In genomic region chr5:142753114-142753764, GRCh38 we compare ENCODE assay signal across 13 cellular contexts. TPM values are rescaled to one million over a fixed set of nuclear protein-coding genes. Genes with fewer than 3 reads are reported as not detected.
A peak's percentile ranks its signal among the peaks of the same experiment; 100 is the strongest.
DNase-seq lines count a peak whose midpoint lies in the region; ATAC-seq and TF ChIP-seq lines count a peak whose summit lies in the region.
"Had no signal": no experiment of that assay in that cellular context is flagged by ENCODE, and none has a peak within 500 bp of the region (broad histone marks: within the 10 kb centered on the region; RNA-seq: fewer than 3 reads in every experiment).

No MANE protein-coding gene starts in this region.

- H3K79me2 ChIP-seq in Loucy (ENCODE audit: insufficient read depth, low read length) = no peaks in the 10 kb centered on the region

- H3K4me1 ChIP-seq in Loucy (ENCODE audit: insufficient read depth, low read length, poor library complexity, severe bottlenecking) = peaks cover 8% of the 10 kb centered on the region
- H3K4me1 ChIP-seq in sigmoid colon = peaks cover 0 to 28% (median 25%) of the 10 kb centered on the region in 4 donors
- H3K4me1 ChIP-seq in spleen = peaks cover 0 to 16% (median 2%) of the 10 kb centered on the region in 6 donors

- peak in 2 of 4 donors; percentile 9 to 67 for TF ChIP-seq EP300 in sigmoid colon (IDR thresholded peaks at IDR 0.05)

- H2AFZ ChIP-seq in Loucy (ENCODE audit: low read length) = peak overlapping the region; percentile 70; the same call in 1 of the 2 replicates

- H3F3A ChIP-seq in Loucy (ENCODE audit: low read depth) = no peaks in the 10 kb centered on the region

- WGBS in sigmoid colon, 2 donors = 59 to 77% methylated on average over 4 of the region's 4 CpGs
- 72 to 86% (median 77%) methylated on average over 4 of the region's 4 CpGs for WGBS in spleen, 5 donors

- H4K20me1 ChIP-seq in Loucy (ENCODE audit: insufficient read depth, low read length, poor library complexity, severe bottlenecking) = no peaks in the 10 kb centered on the region

- no peak overlapping the region for H3K4me2 ChIP-seq in Loucy (ENCODE audit: low read depth, low read length, poor library complexity, severe bottlenecking)

- H3K27ac ChIP-seq in caudate nucleus (ENCODE audit: low read depth, low read length) = peak overlapping the region; percentile 84
- H3K27ac ChIP-seq in layer of hippocampus (ENCODE audit: low read depth, low read length) = peak overlapping the region; percentile 40
- peak overlapping the region; percentile 58 to 79 (median 71) for H3K27ac ChIP-seq in sigmoid colon
- peak overlapping the region in 3 of 8 donors; percentile 37 to 43 (median 43) for H3K27ac ChIP-seq in spleen

- TF ChIP-seq POLR2A in sigmoid colon (IDR thresholded peaks at IDR 0.05) = no peak
- no peak for TF ChIP-seq POLR2A in spleen (IDR thresholded peaks at IDR 0.05)

- no peak overlapping the region for H3K9ac ChIP-seq in Loucy (ENCODE audit: low read depth, low read length, poor library complexity, severe bottlenecking)

- ATAC-seq in HG03469 (IDR thresholded peaks at IDR 0.05; ENCODE audit: unreplicated experiment) = no peak
- ATAC-seq: activated CD4-positive, CD25-positive, alpha-beta regulatory T cell treated with anti-CD3 and anti-CD28 coated beads, Interleukin-2, amount 50 U/mL, for 24 hours had no signal

- H3K36me3 ChIP-seq in Loucy (ENCODE audit: insufficient read depth, low read length) = no peaks in the 10 kb centered on the region
- no peaks in the 10 kb centered on the region for H3K36me3 ChIP-seq in sigmoid colon
- H3K36me3 ChIP-seq in spleen = no peaks in the 10 kb centered on the region

- H3K4me3 ChIP-seq in Loucy (ENCODE audit: low read length, poor library complexity, severe bottlenecking) (no peak overlapping the region), sigmoid colon (no peak overlapping the region), spleen (no peak overlapping the region)

- intact Hi-C loops in sigmoid colon (cut with DNase I) = no loop called here
- intact Hi-C loops in spleen (cut with DNase I; ENCODE audit: low total_unique reads) = loop anchor here (10.0 kb wide), 1 partner anchor 112 kb away; no protein-coding TSS in a partner anchor

- DNase-seq in caudate nucleus (lab: John Stamatoyannopoulos, UW) = peak in 17 of 61 donors; percentile 3 to 88 (median 31)
- DNase-seq in sigmoid colon = peak; percentile 90
- DNase-seq in activated CD4-positive, alpha-beta T cell treated with anti-CD3 and anti-CD28 coated beads, Interleukin-2, amount 50 U/mL, for 4 hours = no peak
- DNase-seq in spleen = no peak
- no peak for DNase-seq in hepatic stellate cell (ENCODE audit: low spot score)
- DNase-seq: CD8-positive, alpha-beta memory T cell; glutamatergic neuron; NCI-H1105 treated with DMSO at 0.1 percent for 48 hours; nephron progenitor cell had no signal

- no peak for TF ChIP-seq CTCF in Loucy (conservative IDR thresholded peaks at IDR 0.05; ENCODE audit: low read length)
- TF ChIP-seq CTCF in sigmoid colon (IDR thresholded peaks at IDR 0.05) = no peak
- TF ChIP-seq CTCF in spleen (IDR thresholded peaks at IDR 0.05 in 8 of 11, conservative IDR thresholded peaks at IDR 0.05 in 3 of 11) = no peak

- H3K9me2 ChIP-seq in Loucy (replicated peaks; ENCODE audit: low read depth, low read length) = no peaks in the 10 kb centered on the region

- no peaks in the 10 kb centered on the region for H3K27me3 ChIP-seq in Loucy (ENCODE audit: insufficient read depth, low read length, poor library complexity, severe bottlenecking)
- H3K27me3 ChIP-seq in layer of hippocampus (ENCODE audit: control insufficient read depth, insufficient read depth, low read length) = no peaks in the 10 kb centered on the region
- no peaks in the 10 kb centered on the region for H3K27me3 ChIP-seq in sigmoid colon
- no peaks in the 10 kb centered on the region for H3K27me3 ChIP-seq in spleen (replicated peaks in 1 of 7)

- H3K9me3 ChIP-seq in Loucy (ENCODE audit: insufficient read depth, low read depth, low read length) (no peaks in the 10 kb centered on the region), sigmoid colon (no peaks in the 10 kb centered on the region), spleen (no peaks in the 10 kb centered on the region)

RNA-seq across cellular contexts. Expression of gene ARHGAP26, which starts 16.9 kb away (rescaled TPM):
- total RNA-seq in sigmoid colon (10 to 100 TPM; 13.3 to 25.5 (median 21.7) TPM), spleen (100 to 1,000 TPM in 1 of 7 donors, 10 to 100 TPM in 6; 33.6 to 148 (median 65.9) TPM)
- polyA plus RNA-seq in sigmoid colon (10 to 100 TPM in 1 of 3 donors, 1 to 10 TPM in 2; 5.4 to 19.1 (median 9.0) TPM), spleen (1 to 10 TPM; 4.2 to 5.9 (median 4.2) TPM)
